25 cellular contexts compared by ENCODE assay signal in the genomic region with DNA sequence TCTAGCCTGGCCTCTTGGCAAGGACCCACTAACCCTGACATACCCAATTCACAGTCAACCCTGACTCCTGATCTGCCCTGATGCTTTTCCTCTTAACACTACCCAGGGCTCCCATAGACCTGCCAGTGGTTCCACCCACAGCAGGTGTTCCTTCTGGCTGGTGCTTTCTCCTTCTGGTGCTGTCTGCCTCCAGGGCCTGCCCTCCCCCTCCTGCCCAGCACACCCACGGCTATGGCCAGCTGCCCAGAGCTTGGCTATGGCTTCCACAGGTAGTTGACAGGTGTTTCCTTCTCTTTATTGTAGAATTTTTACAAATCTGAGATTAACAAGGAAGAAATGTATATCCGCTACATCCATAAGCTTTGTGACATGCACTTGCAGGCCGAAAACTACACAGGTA. TPM values are rescaled to one million over a fixed set of nuclear protein-coding genes. Genes with fewer than 3 reads are reported as not detected.
A peak's percentile ranks its signal among the peaks of the same experiment; 100 is the strongest.
DNase-seq lines count a peak whose midpoint lies in the region; ATAC-seq, FAIRE-seq and TF ChIP-seq lines count a peak whose summit lies in the region.
"Had no signal": no experiment of that assay in that cellular context is flagged by ENCODE, and none has a peak within 500 bp of the region (broad histone marks: within the 10 kb centered on the region; RNA-seq: fewer than 3 reads in every experiment).

No MANE protein-coding gene starts in this region.

- H3K27me3 ChIP-seq in astrocyte (ENCODE audit: insufficient read depth, low read length) (no peaks in the 10 kb centered on the region), osteoblast (ENCODE audit: insufficient read depth, low read length) (no peaks in the 10 kb centered on the region)
- H3K27me3 ChIP-seq: SJCRH30 had no signal

- no peak for FAIRE-seq in astrocyte (lab: Jason Lieb, UNC)
- FAIRE-seq: H1 had no signal

- TF ChIP-seq CTCF in astrocyte (IDR thresholded peaks at IDR 0.05; ENCODE audit: insufficient read depth, low read depth, low read length) (no peak), osteoblast (IDR thresholded peaks at IDR 0.05; ENCODE audit: extremely low read depth, low read depth, low read length) (no peak)

- H3K4me3 Mint-ChIP-seq in astrocyte (ENCODE audit: unreplicated experiment) (no peak overlapping the region), T-cell (no peak overlapping the region)
- H3K4me3 Mint-ChIP-seq: activated naive CD4-positive, alpha-beta T cell treated with anti-CD3 and anti-CD28 coated beads, Interleukin-2, amount 10 ng/mL, durations not matched to agents 7 days and 5 days; activated T-cell treated with anti-CD3 and anti-CD28 coated beads, Interleukin-2, amount 50 U/mL, for 72 hours; CD4-positive, alpha-beta memory T cell; stimulated activated naive CD8-positive, alpha-beta T cell treated with anti-CD3 and anti-CD28 coated beads, Interleukin-15, amount 100 ng/mL, for 72 hours had no signal

- H4K20me1 ChIP-seq in astrocyte (ENCODE audit: insufficient read depth, low read length) (no peaks in the 10 kb centered on the region), osteoblast (ENCODE audit: insufficient read depth, low read length) (no peaks in the 10 kb centered on the region)

- H2AFZ ChIP-seq in astrocyte (ENCODE audit: low read depth, low read length) (no peak overlapping the region), osteoblast (ENCODE audit: low read length) (peak overlapping the region; percentile 52)

- H3K4me2 ChIP-seq in astrocyte (ENCODE audit: low read length) (no peak overlapping the region), osteoblast (ENCODE audit: insufficient read depth, low read length) (no peak overlapping the region)

- H3K36me3 ChIP-seq in astrocyte (ENCODE audit: insufficient read depth, low read length) (no peaks in the 10 kb centered on the region), osteoblast (ENCODE audit: insufficient read depth, low read length) (no peaks in the 10 kb centered on the region)
- H3K36me3 ChIP-seq: SJCRH30 had no signal

- H3K27me3 Mint-ChIP-seq in astrocyte (ENCODE audit: low read depth, unreplicated experiment) (no peaks in the 10 kb centered on the region), T-cell (no peaks in the 10 kb centered on the region)
- H3K27me3 Mint-ChIP-seq: activated naive CD4-positive, alpha-beta T cell treated with anti-CD3 and anti-CD28 coated beads, Interleukin-2, amount 10 ng/mL, durations not matched to agents 7 days and 5 days; CD4-positive, alpha-beta memory T cell; stimulated activated naive CD8-positive, alpha-beta T cell treated with anti-CD3 and anti-CD28 coated beads, Interleukin-15, amount 100 ng/mL, for 72 hours had no signal

- H3K9me3 Mint-ChIP-seq in astrocyte (ENCODE audit: unreplicated experiment) (no peaks in the 10 kb centered on the region), T-cell (no peaks in the 10 kb centered on the region)
- H3K9me3 Mint-ChIP-seq: activated naive CD4-positive, alpha-beta T cell treated with anti-CD3 and anti-CD28 coated beads, Interleukin-2, amount 10 ng/mL, durations not matched to agents 7 days and 5 days; activated T-cell treated with anti-CD3 and anti-CD28 coated beads, Interleukin-2, amount 50 U/mL, for 72 hours; CD4-positive, alpha-beta memory T cell; stimulated activated naive CD8-positive, alpha-beta T cell treated with anti-CD3 and anti-CD28 coated beads, Interleukin-15, amount 100 ng/mL, for 72 hours had no signal

- no peaks in the 10 kb centered on the region for H3K79me2 ChIP-seq in astrocyte (ENCODE audit: insufficient read depth, low read length)
- H3K79me2 ChIP-seq in osteoblast (ENCODE audit: insufficient read depth, low read length) = no peaks in the 10 kb centered on the region

- H3K27ac ChIP-seq in astrocyte (ENCODE audit: low read depth, low read length) (no peak overlapping the region), osteoblast (ENCODE audit: low read depth, low read length) (no peak overlapping the region)
- H3K27ac ChIP-seq: SJCRH30 had no signal

- no peak for ATAC-seq in T-cell (replicated peaks in 1 of 4)
- ATAC-seq: activated T-cell treated with anti-CD3 and anti-CD28 coated beads, Interleukin-2, amount 50 U/mL, for 72 hours; Panc1; stimulated activated naive CD8-positive, alpha-beta T cell treated with anti-CD3 and anti-CD28 coated beads, Interleukin-15, amount 100 ng/mL, for 72 hours had no signal

- no peaks in the 10 kb centered on the region for H3K9me3 ChIP-seq in astrocyte (ENCODE audit: insufficient read depth, low read depth, low read length)
- H3K9me3 ChIP-seq in osteoblast (ENCODE audit: low read depth, low read length) = no peaks in the 10 kb centered on the region
- H3K9me3 ChIP-seq: SJCRH30 had no signal

- CTCF ChIA-PET in T-cell (lab: Charles Lee) = no interaction called here

- H3K4me1 Mint-ChIP-seq in astrocyte (ENCODE audit: low read depth, unreplicated experiment) (peaks cover 31% of the 10 kb centered on the region), T-cell (no peaks in the 10 kb centered on the region)
- H3K4me1 Mint-ChIP-seq: activated naive CD4-positive, alpha-beta T cell treated with anti-CD3 and anti-CD28 coated beads, Interleukin-2, amount 10 ng/mL, durations not matched to agents 7 days and 5 days; CD4-positive, alpha-beta memory T cell; stimulated activated naive CD8-positive, alpha-beta T cell treated with anti-CD3 and anti-CD28 coated beads, Interleukin-15, amount 100 ng/mL, for 72 hours had no signal

- H3K4me3 ChIP-seq in astrocyte (ENCODE audit: insufficient read depth, low read depth, low read length) = no peak overlapping the region
- no peak overlapping the region for H3K4me3 ChIP-seq in osteoblast (ENCODE audit: insufficient read depth, low read length)
- H3K4me3 ChIP-seq: SJCRH30 had no signal

- H3K27ac Mint-ChIP-seq in astrocyte (ENCODE audit: unreplicated experiment) = peak overlapping the region; percentile 58
- H3K27ac Mint-ChIP-seq in T-cell = no peak overlapping the region
- H3K27ac Mint-ChIP-seq: activated naive CD4-positive, alpha-beta T cell treated with anti-CD3 and anti-CD28 coated beads, Interleukin-2, amount 10 ng/mL, durations not matched to agents 7 days and 5 days; activated T-cell treated with anti-CD3 and anti-CD28 coated beads, Interleukin-2, amount 50 U/mL, for 72 hours; CD4-positive, alpha-beta memory T cell had no signal

- POLR2A ChIA-PET in T-cell (lab: Charles Lee) = no interaction called here

- H3K36me3 Mint-ChIP-seq in astrocyte (ENCODE audit: low read depth, unreplicated experiment) (peaks cover 4% of the 10 kb centered on the region), T-cell (peaks cover 4% of the 10 kb centered on the region)
- H3K36me3 Mint-ChIP-seq: activated naive CD4-positive, alpha-beta T cell treated with anti-CD3 and anti-CD28 coated beads, Interleukin-2, amount 10 ng/mL, durations not matched to agents 7 days and 5 days; CD4-positive, alpha-beta memory T cell had no signal

- H3K4me1 ChIP-seq in astrocyte (ENCODE audit: insufficient read depth, low read length) (peaks cover 23% of the 10 kb centered on the region), osteoblast (ENCODE audit: insufficient read depth, low read length) (peaks cover 38% of the 10 kb centered on the region)

- H3K9ac ChIP-seq in astrocyte (ENCODE audit: low read length) = no peak overlapping the region

- DNase-seq in DMS53 (lab: John Stamatoyannopoulos, UW) (peak; percentile 8), DMS53 treated with DMSO at 0.1 percent for 48 hours (lab: John Stamatoyannopoulos, UW; ENCODE audit: unreplicated experiment) (no peak), NCI-H1092 treated with DMSO at 0.1 percent for 48 hours (lab: John Stamatoyannopoulos, UW) (peak; percentile 36), astrocyte (ENCODE audit: low read depth) (no peak), osteoblast (ENCODE audit: insufficient read length, low spot score, missing footprints) (no peak), T-cell (no peak)
- DNase-seq in activated CD4-positive, CD25-positive, alpha-beta regulatory T cell (lab: John Stamatoyannopoulos, UW) = no peak
- no peak for DNase-seq in activated T-cell treated with anti-CD3 and anti-CD28 coated beads, Interleukin-2, amount 50 U/mL, for 1 hour
- DNase-seq: activated CD4-positive, alpha-beta T cell treated with anti-CD3 and anti-CD28 coated beads for 4 hours; activated naive CD4-positive, alpha-beta T cell treated with anti-CD3 and anti-CD28 coated beads, Interleukin-2, amount 10 ng/mL, durations not matched to agents 7 days and 5 days; activated T-cell treated with anti-CD3 and anti-CD28 coated beads, Interleukin-2, amount 50 U/mL, for 72 hours; AML-193; amygdala; CD4-positive, alpha-beta memory T cell; DMS79; Karpas-422; MV-4-11; NCI-H2081 treated with DMSO at 0.1 percent for 48 hours; NCI-H446; SJCRH30; stimulated activated CD4-positive, alpha-beta T cell treated with anti-CD3 and anti-CD28 coated beads, Interleukin-15, amount 100 ng/mL, for 24 hours; stimulated activated naive CD8-positive, alpha-beta T cell treated with anti-CD3 and anti-CD28 coated beads, Interleukin-15, amount 100 ng/mL, for 72 hours; trophoblast cell had no signal

RNA-seq across cellular contexts. Expression of a gene that starts 46.5 kb away (rescaled TPM):
- total RNA-seq in astrocyte = 125 and 131 TPM in 2 replicates
- total RNA-seq in osteoblast = 37.3 and 40.4 TPM in 2 replicates
- total RNA-seq in T-cell = 10 to 100 TPM; 36.4 to 71.9 (median 56.7) TPM

RNA-seq across cellular contexts. Expression of a gene that starts 52.5 kb away (rescaled TPM):
- total RNA-seq in astrocyte = 23.5 and 24.3 TPM in 2 replicates
- 42.4 and 48.9 TPM in 2 replicates for total RNA-seq in osteoblast
- total RNA-seq in T-cell = 10 to 100 TPM; 29.2 to 41.3 (median 38.4) TPM

Comparison
In these comparisons a context has a peak if more than half of its experiments do, and no peak if none do; other contexts are left out.
1. DNase-seq: peak in DMS53 (single experiment) and NCI-H1092 treated with DMSO at 0.1 percent for 48 hours (single experiment); none in DMS53 treated with DMSO at 0.1 percent for 48 hours (single experiment), astrocyte (single experiment), osteoblast (single experiment), activated CD4-positive, CD25-positive, alpha-beta regulatory T cell (0 of 4), T-cell (0 of 34) and activated T-cell treated with anti-CD3 and anti-CD28 coated beads, Interleukin-2, amount 50 U/mL, for 1 hour (single experiment).